9 cellular contexts compared by ENCODE assay signal in the genomic region with DNA sequence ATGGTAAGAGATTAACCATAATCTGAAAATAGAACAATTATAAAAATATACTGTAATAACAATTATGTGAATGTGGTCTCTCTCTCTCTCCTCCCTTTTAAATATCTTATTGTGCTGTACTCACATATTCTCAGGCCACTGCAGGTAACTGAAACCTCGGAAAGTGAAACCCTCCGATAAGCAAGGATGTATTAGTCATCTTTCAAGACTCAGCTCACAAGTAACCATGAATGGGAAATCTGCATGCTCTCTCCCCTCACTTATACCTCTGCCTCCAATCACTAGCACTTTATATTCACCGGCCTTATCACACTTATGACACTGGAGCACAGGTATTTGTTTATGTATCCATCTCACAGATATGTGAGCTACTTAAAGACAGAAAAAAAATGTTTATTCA.
DNase-seq lines count a peak whose midpoint lies in the region; ATAC-seq and TF ChIP-seq lines count a peak whose summit lies in the region.
"Had no signal": no experiment of that assay in that cellular context is flagged by ENCODE, and none has a peak within 500 bp of the region (broad histone marks: within the 10 kb centered on the region; RNA-seq: fewer than 3 reads in every experiment).

No MANE protein-coding gene starts in this region.

- H3K4me3 ChIP-seq in epithelial cell of esophagus (ENCODE audit: low read length) (no peak overlapping the region), spleen (no peak overlapping the region), right cardiac atrium (ENCODE audit: low read length) (no peak overlapping the region)

- DNase-seq in epithelial cell of esophagus (ENCODE audit: low read depth) (peak; percentile 52), DMS153 treated with DMSO at 0.1 percent for 48 hours (lab: John Stamatoyannopoulos, UW; ENCODE audit: unreplicated experiment) (no peak), spleen (no peak), ecto neural progenitor cell (ENCODE audit: low spot score) (no peak), right cardiac atrium (no peak)

- WGBS in spleen, 5 donors = 35 to 91% (median 44%) methylated on average over 3 of the region's 3 CpGs
- WGBS in right cardiac atrium = 33% methylated on average over 3 of the region's 3 CpGs

- no peaks in the 10 kb centered on the region for H3K27me3 ChIP-seq in spleen (replicated peaks in 1 of 7)
- no peaks in the 10 kb centered on the region for H3K27me3 ChIP-seq in right cardiac atrium (ENCODE audit: control insufficient read depth, insufficient read depth)

- no peak for TF ChIP-seq CTCF in epithelial cell of esophagus (IDR thresholded peaks at IDR 0.05; ENCODE audit: insufficient read depth, low read depth, low read length, missing control alignments)
- TF ChIP-seq CTCF in spleen (IDR thresholded peaks at IDR 0.05 in 8 of 11, conservative IDR thresholded peaks at IDR 0.05 in 3 of 11) = no peak

- TF ChIP-seq POLR2A in spleen (IDR thresholded peaks at IDR 0.05) = no peak

- H3K9me3 ChIP-seq in spleen (no peaks in the 10 kb centered on the region), right cardiac atrium (ENCODE audit: control insufficient read depth, low read length) (no peaks in the 10 kb centered on the region)

- ATAC-seq in GM18870 (IDR thresholded peaks at IDR 0.05; ENCODE audit: unreplicated experiment) (peak; percentile 96), GM21529 (IDR thresholded peaks at IDR 0.05; ENCODE audit: unreplicated experiment) (peak; percentile 76), HG03432 (IDR thresholded peaks at IDR 0.05; ENCODE audit: unreplicated experiment) (peak; percentile 96), right cardiac atrium (no peak)
- ATAC-seq: esophagus mucosa had no signal

- H3K27ac ChIP-seq in spleen = no peak overlapping the region
- H3K27ac ChIP-seq in right cardiac atrium (ENCODE audit: low read length) = no peak overlapping the region

- H3K36me3 ChIP-seq in spleen = no peaks in the 10 kb centered on the region

- H3K4me1 ChIP-seq in spleen (no peaks in the 10 kb centered on the region), right cardiac atrium (ENCODE audit: control insufficient read depth, insufficient read depth, low read length) (no peaks in the 10 kb centered on the region)

- intact Hi-C loops in spleen (cut with DNase I; ENCODE audit: low total_unique reads) (no loop called here), right cardiac atrium (cut with DNase I) (loop anchor here in 2 of 4 donors (5.0 to 10.0 kb wide), 2 partner anchors 260 to 278 kb away; no protein-coding TSS in a partner anchor)

Comparison
In these comparisons a context has a peak if more than half of its experiments do, and no peak if none do; other contexts are left out.
1. ATAC-seq: peak in GM18870 (single experiment), GM21529 (single experiment) and HG03432 (single experiment); none in right cardiac atrium (0 of 2).